13 cellular contexts compared by ENCODE assay signal in genomic region chr3:49901351-49902339, GRCh38. TPM values are rescaled to one million over a fixed set of nuclear protein-coding genes. Genes with fewer than 3 reads are reported as not detected.
DNase-seq lines count a peak whose midpoint lies in the region; ATAC-seq and TF ChIP-seq lines count a peak whose summit lies in the region.
"Had no signal": no experiment of that assay in that cellular context is flagged by ENCODE, and none has a peak within 500 bp of the region (broad histone marks: within the 10 kb centered on the region; RNA-seq: fewer than 3 reads in every experiment).

No MANE protein-coding gene starts in this region.

- TF ChIP-seq CTCF in RWPE2 (IDR thresholded peaks at IDR 0.05; ENCODE audit: poor library complexity, severe bottlenecking) (no peak), hepatocyte (IDR thresholded peaks at IDR 0.05; ENCODE audit: poor library complexity) (no peak), thyroid gland (IDR thresholded peaks at IDR 0.05) (no peak), adrenal gland (IDR thresholded peaks at IDR 0.05) (no peak)

- peak overlapping the region; percentile 64 for H3K4me3 ChIP-seq in RWPE2 (ENCODE audit: severe bottlenecking)
- no peak overlapping the region for H3K4me3 ChIP-seq in hepatocyte
- no peak overlapping the region for H3K4me3 ChIP-seq in thyroid gland (replicated peaks in 1 of 3)
- H3K4me3 ChIP-seq in adrenal gland = no peak overlapping the region
- H3K4me3 ChIP-seq: right atrium auricular region had no signal

- H4K20me1 ChIP-seq in hepatocyte (ENCODE audit: insufficient read depth, poor library complexity, severe bottlenecking) = no peaks in the 10 kb centered on the region

- no peaks in the 10 kb centered on the region for H3K9me2 ChIP-seq in hepatocyte (replicated peaks; ENCODE audit: insufficient read depth)

- H3K4me1 Mint-ChIP-seq in stimulated activated memory B cell treated with anti-CD40 and anti-IgM and Interleukin-4, amounts not matched to agents 10 μg/mL and 1 μg/mL and 100 μg/mL, for 72 hours = peaks cover 24% of the 10 kb centered on the region

- H3K36me3 ChIP-seq in RWPE2 (ENCODE audit: low read depth) (peaks cover 53% of the 10 kb centered on the region), hepatocyte (replicated peaks; ENCODE audit: insufficient read depth, low read depth) (no peaks in the 10 kb centered on the region), thyroid gland (no peaks in the 10 kb centered on the region), adrenal gland (replicated peaks in 1 of 2) (no peaks in the 10 kb centered on the region)
- H3K36me3 ChIP-seq: right atrium auricular region had no signal

- H3K79me2 ChIP-seq in hepatocyte = no peaks in the 10 kb centered on the region

- no peaks in the 10 kb centered on the region for H3K27me3 ChIP-seq in RWPE2 (ENCODE audit: insufficient read depth, poor library complexity, severe bottlenecking)
- no peaks in the 10 kb centered on the region for H3K27me3 ChIP-seq in hepatocyte
- no peaks in the 10 kb centered on the region for H3K27me3 ChIP-seq in thyroid gland
- H3K27me3 ChIP-seq in adrenal gland = no peaks in the 10 kb centered on the region
- H3K27me3 ChIP-seq: right atrium auricular region had no signal

- H3K27ac ChIP-seq in RWPE2 (ENCODE audit: poor library complexity, severe bottlenecking) (peak overlapping the region; percentile 98), hepatocyte (peak overlapping the region; percentile 87), thyroid gland (peak overlapping the region; percentile 63 to 68 (median 68)), adrenal gland (peak overlapping the region in 1 of 5 donors; percentile 22)

- TF ChIP-seq POLR2A in thyroid gland (IDR thresholded peaks at IDR 0.05) (no peak), adrenal gland (IDR thresholded peaks at IDR 0.05) (no peak)

- no peak for ATAC-seq in RWPE2 (ENCODE audit: low read depth)
- ATAC-seq in stimulated activated memory B cell treated with anti-CD40 and anti-IgM and Interleukin-4, amounts not matched to agents 10 μg/mL and 1 μg/mL and 100 μg/mL, for 72 hours = no peak

- H3K9me3 ChIP-seq in RWPE2 (ENCODE audit: severe bottlenecking) (no peaks in the 10 kb centered on the region), hepatocyte (ENCODE audit: low read depth) (no peaks in the 10 kb centered on the region), thyroid gland (no peaks in the 10 kb centered on the region), adrenal gland (replicated peaks in 1 of 3) (no peaks in the 10 kb centered on the region)
- H3K9me3 ChIP-seq: right atrium auricular region had no signal

- H3K27ac Mint-ChIP-seq in stimulated activated memory B cell treated with anti-CD40 and anti-IgM and Interleukin-4, amounts not matched to agents 10 μg/mL and 1 μg/mL and 100 μg/mL, for 72 hours = no peak overlapping the region

- peaks cover 36% of the 10 kb centered on the region for H3K4me1 ChIP-seq in RWPE2 (ENCODE audit: insufficient read depth, poor library complexity, severe bottlenecking)
- H3K4me1 ChIP-seq in hepatocyte (ENCODE audit: insufficient read depth) = peaks cover 33% of the 10 kb centered on the region
- peaks cover 18 to 51% of the 10 kb centered on the region in 2 donors for H3K4me1 ChIP-seq in thyroid gland
- H3K4me1 ChIP-seq in adrenal gland (replicated peaks in 1 of 2) = no peaks in the 10 kb centered on the region

- intact Hi-C loops in thyroid gland (cut with DNase I) (loop anchor here (5.0 to 10.0 kb wide), 2 partner anchors 99 to 197 kb away; partner anchors contain the start of gene INKA1), adrenal gland (cut with DNase I) (loop anchor here in 1 of 2 donors (10.0 kb wide), 1 partner anchor 97 kb away; the partner anchor contains the start of gene INKA1)

- WGBS in hepatocyte (ENCODE audit: low lambda C conversion rate, missing lambda C conversion rate) = 65% methylated on average over 11 of the region's 11 CpGs
- WGBS in thyroid gland, 2 donors = 58 to 70% methylated on average over 10 to 11 of the region's 11 CpGs
- 65 to 74% (median 69%) methylated on average over 5 to 11 of the region's 11 CpGs for WGBS in adrenal gland, 4 donors

- H3K27me3 Mint-ChIP-seq in stimulated activated memory B cell treated with anti-CD40 and anti-IgM and Interleukin-4, amounts not matched to agents 10 μg/mL and 1 μg/mL and 100 μg/mL, for 72 hours = no peaks in the 10 kb centered on the region

- H3K4me3 Mint-ChIP-seq in stimulated activated memory B cell treated with anti-CD40 and anti-IgM and Interleukin-4, amounts not matched to agents 10 μg/mL and 1 μg/mL and 100 μg/mL, for 72 hours = no peak overlapping the region

- H3K4me2 ChIP-seq in hepatocyte = peak overlapping the region; percentile 45

- H3K9me3 Mint-ChIP-seq in stimulated activated memory B cell treated with anti-CD40 and anti-IgM and Interleukin-4, amounts not matched to agents 10 μg/mL and 1 μg/mL and 100 μg/mL, for 72 hours = no peaks in the 10 kb centered on the region

- DNase-seq in DMS79 treated with DMSO at 0.1 percent for 48 hours (lab: John Stamatoyannopoulos, UW) (peak; percentile 4), DMS79 (lab: John Stamatoyannopoulos, UW) (no peak), RWPE2 (ENCODE audit: low spot score) (no peak), hepatocyte (ENCODE audit: low spot score) (no peak), thyroid gland (no peak), kidney glomerular epithelial cell (lab: John Stamatoyannopoulos, UW) (no peak), adrenal gland (no peak)
- DNase-seq: activated T-cell treated with anti-CD3 and anti-CD28 coated beads, Interleukin-2, amount 50 U/mL, for 1 hour; foreskin melanocyte; NCI-H187 had no signal

- H3K36me3 Mint-ChIP-seq in stimulated activated memory B cell treated with anti-CD40 and anti-IgM and Interleukin-4, amounts not matched to agents 10 μg/mL and 1 μg/mL and 100 μg/mL, for 72 hours = no peaks in the 10 kb centered on the region

- H2AFZ ChIP-seq in hepatocyte = no peak overlapping the region

RNA-seq across cellular contexts. Expression of gene MST1R, which starts 2.0 kb away (rescaled TPM):
- total RNA-seq in hepatocyte (7.5 and 8.7 TPM in 2 replicates), thyroid gland (1 to 10 TPM; 1.7 to 6.1 (median 3.1) TPM), adrenal gland (1 to 10 TPM in 1 of 8 donors, under 1 TPM in 6, not detected in 1; 0.40 to 1.2 (median 0.65) TPM)
- polyA plus RNA-seq in hepatocyte (5.3 and 12.1 TPM in 2 replicates), adrenal gland (1 to 10 TPM in 2 of 3 donors, under 1 TPM in 1; 0.18 to 2.5 (median 2.0) TPM)

RNA-seq across cellular contexts. Expression of gene MON1A, which starts 28.0 kb away (rescaled TPM):
- total RNA-seq in hepatocyte (10.7 and 13.6 TPM in 2 replicates), thyroid gland (10 to 100 TPM; 12.1 to 19.9 (median 18.7) TPM), adrenal gland (10 to 100 TPM; 11.5 to 21.1 (median 14.3) TPM)
- polyA plus RNA-seq in hepatocyte (9.5 and 11.5 TPM in 2 replicates), adrenal gland (10 to 100 TPM; 10.6 to 14.2 (median 12.9) TPM)

RNA-seq across cellular contexts. Expression of gene CAMKV, which starts 31.9 kb away (rescaled TPM):
- total RNA-seq in hepatocyte (3.5 and 3.9 TPM in 2 replicates), thyroid gland (not detected), adrenal gland (1 to 10 TPM in 2 of 8 donors, under 1 TPM in 2, not detected in 4; 0.27 to 1.5 (median 0.87) TPM)
- polyA plus RNA-seq in hepatocyte (2.0 and 2.7 TPM in 2 replicates), adrenal gland (1 to 10 TPM in 1 of 3 donors, under 1 TPM in 2; 0.27 to 1.1 (median 0.55) TPM)
- total RNA-seq: A172, right atrium auricular region had no signal

RNA-seq across cellular contexts. Expression of gene RBM6, which starts 38.3 kb away (rescaled TPM):
- 59.6 and 69.0 TPM in 2 replicates for total RNA-seq in hepatocyte
- polyA plus RNA-seq in hepatocyte = 47.2 and 78.5 TPM in 2 replicates
- 100 to 1,000 TPM; 113 to 148 (median 129) TPM for total RNA-seq in thyroid gland
- 100 to 1,000 TPM in 2 of 8 donors, 10 to 100 TPM in 6; 34.8 to 105 (median 67.6) TPM for total RNA-seq in adrenal gland
- polyA plus RNA-seq in adrenal gland = 100 to 1,000 TPM in 2 of 3 donors, 10 to 100 TPM in 1; 54.6 to 700 (median 224) TPM

RNA-seq across cellular contexts. Expression of gene TRAIP, which starts 45.3 kb away (rescaled TPM):
- total RNA-seq in hepatocyte = 2.5 and 4.9 TPM in 2 replicates
- 3.1 and 6.6 TPM in 2 replicates for polyA plus RNA-seq in hepatocyte
- 1 to 10 TPM in 3 of 4 donors, under 1 TPM in 1; 0.73 to 7.0 (median 3.3) TPM for total RNA-seq in thyroid gland
- total RNA-seq in adrenal gland = 1 to 10 TPM in 7 of 8 donors, under 1 TPM in 1; 0.60 to 6.3 (median 2.2) TPM
- 1 to 10 TPM; 2.1 to 3.3 (median 2.2) TPM for polyA plus RNA-seq in adrenal gland
